1 cellular context compared by ENCODE assay signal in the genomic region with DNA sequence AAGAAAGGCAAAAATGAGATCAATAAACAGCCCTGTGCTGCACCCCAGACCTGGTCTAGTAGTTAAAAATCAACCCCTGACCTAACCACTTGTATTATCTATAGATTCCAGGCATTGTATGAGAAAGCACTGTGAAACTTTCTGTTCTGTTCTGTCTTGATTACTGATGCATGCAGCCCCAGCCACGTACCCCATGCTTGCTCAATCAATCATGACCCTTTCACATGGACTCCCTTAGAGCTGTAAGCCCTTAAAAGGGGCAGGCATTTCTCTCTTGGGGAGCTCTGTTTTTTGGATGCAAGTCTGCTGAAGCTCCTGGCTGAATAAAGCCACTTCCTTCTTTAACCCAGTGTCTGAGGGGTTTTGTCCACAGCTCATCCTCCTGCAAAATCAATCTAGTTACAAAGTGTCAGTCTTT.
TF ChIP-seq lines count a peak whose summit lies in the region.

No MANE protein-coding gene starts in this region.

TF ChIP-seq in K562, 482 proteins besides CTCF, POLR2A, EP300 and RAD21 (continued from another document and continues in another):
- TF ChIP-seq, protein P1, sequence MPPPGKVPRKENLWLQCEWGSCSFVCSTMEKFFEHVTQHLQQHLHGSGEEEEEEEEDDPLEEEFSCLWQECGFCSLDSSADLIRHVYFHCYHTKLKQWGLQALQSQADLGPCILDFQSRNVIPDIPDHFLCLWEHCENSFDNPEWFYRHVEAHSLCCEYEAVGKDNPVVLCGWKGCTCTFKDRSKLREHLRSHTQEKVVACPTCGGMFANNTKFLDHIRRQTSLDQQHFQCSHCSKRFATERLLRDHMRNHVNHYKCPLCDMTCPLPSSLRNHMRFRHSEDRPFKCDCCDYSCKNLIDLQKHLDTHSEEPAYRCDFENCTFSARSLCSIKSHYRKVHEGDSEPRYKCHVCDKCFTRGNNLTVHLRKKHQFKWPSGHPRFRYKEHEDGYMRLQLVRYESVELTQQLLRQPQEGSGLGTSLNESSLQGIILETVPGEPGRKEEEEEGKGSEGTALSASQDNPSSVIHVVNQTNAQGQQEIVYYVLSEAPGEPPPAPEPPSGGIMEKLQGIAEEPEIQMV (tag; conservative IDR thresholded peaks at IDR 0.05; ENCODE audit: low read depth): no peak
- TF ChIP-seq OTX1 (CRISPR knock-in tag; IDR thresholded peaks at IDR 0.05): no peak
- peak; percentile 80 for TF ChIP-seq POLR2AphosphoS5 (IDR thresholded peaks at IDR 0.05; ENCODE audit: control insufficient read depth, insufficient read depth, low read depth, low read length)
- TF ChIP-seq, protein P2, sequence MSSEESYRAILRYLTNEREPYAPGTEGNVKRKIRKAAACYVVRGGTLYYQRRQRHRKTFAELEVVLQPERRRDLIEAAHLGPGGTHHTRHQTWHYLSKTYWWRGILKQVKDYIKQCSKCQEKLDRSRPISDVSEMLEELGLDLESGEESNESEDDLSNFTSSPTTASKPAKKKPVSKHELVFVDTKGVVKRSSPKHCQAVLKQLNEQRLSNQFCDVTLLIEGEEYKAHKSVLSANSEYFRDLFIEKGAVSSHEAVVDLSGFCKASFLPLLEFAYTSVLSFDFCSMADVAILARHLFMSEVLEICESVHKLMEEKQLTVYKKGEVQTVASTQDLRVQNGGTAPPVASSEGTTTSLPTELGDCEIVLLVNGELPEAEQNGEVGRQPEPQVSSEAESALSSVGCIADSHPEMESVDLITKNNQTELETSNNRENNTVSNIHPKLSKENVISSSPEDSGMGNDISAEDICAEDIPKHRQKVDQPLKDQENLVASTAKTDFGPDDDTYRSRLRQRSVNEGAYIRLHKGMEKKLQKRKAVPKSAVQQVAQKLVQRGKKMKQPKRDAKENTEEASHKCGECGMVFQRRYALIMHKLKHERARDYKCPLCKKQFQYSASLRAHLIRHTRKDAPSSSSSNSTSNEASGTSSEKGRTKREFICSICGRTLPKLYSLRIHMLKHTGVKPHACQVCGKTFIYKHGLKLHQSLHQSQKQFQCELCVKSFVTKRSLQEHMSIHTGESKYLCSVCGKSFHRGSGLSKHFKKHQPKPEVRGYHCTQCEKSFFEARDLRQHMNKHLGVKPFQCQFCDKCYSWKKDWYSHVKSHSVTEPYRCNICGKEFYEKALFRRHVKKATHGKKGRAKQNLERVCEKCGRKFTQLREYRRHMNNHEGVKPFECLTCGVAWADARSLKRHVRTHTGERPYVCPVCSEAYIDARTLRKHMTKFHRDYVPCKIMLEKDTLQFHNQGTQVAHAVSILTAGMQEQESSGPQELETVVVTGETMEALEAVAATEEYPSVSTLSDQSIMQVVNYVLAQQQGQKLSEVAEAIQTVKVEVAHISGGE (CRISPR knock-in tag; IDR thresholded peaks at IDR 0.05): peak in 1 of 3 experiments; percentile 82; a peak in 2 of 6 replicates
- no peak for TF ChIP-seq BRD4 (IDR thresholded peaks at IDR 0.05)
- no peak for TF ChIP-seq RBM14 (IDR thresholded peaks at IDR 0.05; ENCODE audit: borderline replicate concordance, insufficient read depth, low read depth, low read length)
- TF ChIP-seq CSDE1 (IDR thresholded peaks at IDR 0.05): no peak
- peak; percentile 87; the same call in 1 of the 2 replicates for TF ChIP-seq HDAC2 (IDR thresholded peaks at IDR 0.05)
- TF ChIP-seq, protein P3, sequence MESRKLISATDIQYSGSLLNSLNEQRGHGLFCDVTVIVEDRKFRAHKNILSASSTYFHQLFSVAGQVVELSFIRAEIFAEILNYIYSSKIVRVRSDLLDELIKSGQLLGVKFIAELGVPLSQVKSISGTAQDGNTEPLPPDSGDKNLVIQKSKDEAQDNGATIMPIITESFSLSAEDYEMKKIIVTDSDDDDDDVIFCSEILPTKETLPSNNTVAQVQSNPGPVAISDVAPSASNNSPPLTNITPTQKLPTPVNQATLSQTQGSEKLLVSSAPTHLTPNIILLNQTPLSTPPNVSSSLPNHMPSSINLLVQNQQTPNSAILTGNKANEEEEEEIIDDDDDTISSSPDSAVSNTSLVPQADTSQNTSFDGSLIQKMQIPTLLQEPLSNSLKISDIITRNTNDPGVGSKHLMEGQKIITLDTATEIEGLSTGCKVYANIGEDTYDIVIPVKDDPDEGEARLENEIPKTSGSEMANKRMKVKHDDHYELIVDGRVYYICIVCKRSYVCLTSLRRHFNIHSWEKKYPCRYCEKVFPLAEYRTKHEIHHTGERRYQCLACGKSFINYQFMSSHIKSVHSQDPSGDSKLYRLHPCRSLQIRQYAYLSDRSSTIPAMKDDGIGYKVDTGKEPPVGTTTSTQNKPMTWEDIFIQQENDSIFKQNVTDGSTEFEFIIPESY (CRISPR knock-in tag; IDR thresholded peaks at IDR 0.05): 0 out of 2 replicates have a peak, but pooled peaks have one; percentile 43
- no peak for TF ChIP-seq XRCC4 (IDR thresholded peaks at IDR 0.05; ENCODE audit: extremely low read depth, insufficient read depth, insufficient read length)
- no peak for TF ChIP-seq PHF21A (IDR thresholded peaks at IDR 0.05; ENCODE audit: borderline replicate concordance, low read depth)
- TF ChIP-seq CC2D1A (IDR thresholded peaks at IDR 0.05): peak; percentile 92
- TF ChIP-seq ETV1 (tag; conservative IDR thresholded peaks at IDR 0.05; ENCODE audit: low read depth): no peak
- TF ChIP-seq MGA (IDR thresholded peaks at IDR 0.05): no peak
- no peak for TF ChIP-seq POLR2H (tag; IDR thresholded peaks at IDR 0.05; ENCODE audit: low read depth)
- TF ChIP-seq, protein P4, sequence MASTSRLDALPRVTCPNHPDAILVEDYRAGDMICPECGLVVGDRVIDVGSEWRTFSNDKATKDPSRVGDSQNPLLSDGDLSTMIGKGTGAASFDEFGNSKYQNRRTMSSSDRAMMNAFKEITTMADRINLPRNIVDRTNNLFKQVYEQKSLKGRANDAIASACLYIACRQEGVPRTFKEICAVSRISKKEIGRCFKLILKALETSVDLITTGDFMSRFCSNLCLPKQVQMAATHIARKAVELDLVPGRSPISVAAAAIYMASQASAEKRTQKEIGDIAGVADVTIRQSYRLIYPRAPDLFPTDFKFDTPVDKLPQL (IDR thresholded peaks at IDR 0.05; ENCODE audit: extremely low read depth, insufficient read length): no peak
- peak; percentile 98 for TF ChIP-seq ARID1B (IDR thresholded peaks at IDR 0.05)
- no peak for TF ChIP-seq HIVEP1 (CRISPR knock-in tag; IDR thresholded peaks at IDR 0.05)
- TF ChIP-seq FOXP4 (CRISPR knock-in tag; IDR thresholded peaks at IDR 0.05; ENCODE audit: borderline replicate concordance): no peak
- TF ChIP-seq FIP1L1 (IDR thresholded peaks at IDR 0.05; ENCODE audit: low read depth, low read length, poor library complexity, severe bottlenecking): no peak
- no peak for TF ChIP-seq NFYB (IDR thresholded peaks at IDR 0.05; ENCODE audit: extremely low read depth, insufficient read length)
- no peak for TF ChIP-seq ARID4B (CRISPR knock-in tag; IDR thresholded peaks at IDR 0.05)
- peak; percentile 86 for TF ChIP-seq ZBED1 (IDR thresholded peaks at IDR 0.05)
- no peak for TF ChIP-seq SLC30A9 (CRISPR knock-in tag; IDR thresholded peaks at IDR 0.05)
- TF ChIP-seq KDM5B (IDR thresholded peaks at IDR 0.05; ENCODE audit: insufficient replicate concordance, low read depth, low read length): no peak
